22 cellular contexts compared by ENCODE assay signal in genomic region chr2:162340822-162341221, GRCh38.
"Had no signal": no experiment of that assay in that cellular context is flagged by ENCODE, and none has a peak within 500 bp of the region (broad histone marks: within the 10 kb centered on the region; RNA-seq: fewer than 3 reads in every experiment).

No MANE protein-coding gene starts in this region.

- ATAC-seq: foreskin keratinocyte, gastroesophageal sphincter, heart left ventricle, left cardiac atrium, left lung, left ventricle myocardium superior, lower lobe of right lung, mucosa of descending colon had no signal

- H3K4me3 ChIP-seq: coronary artery, dorsolateral prefrontal cortex, esophagus muscularis mucosa, gastroesophageal sphincter, heart left ventricle, left lung, lower lobe of right lung, mucosa of descending colon had no signal

- H3K27ac ChIP-seq: coronary artery, dorsolateral prefrontal cortex, esophagus muscularis mucosa, foreskin keratinocyte, gastroesophageal sphincter, heart left ventricle, lower lobe of right lung had no signal

- H3K27ac Mint-ChIP-seq: mesothelial cell of epicardium had no signal

- H3K9me3 Mint-ChIP-seq: mesothelial cell of epicardium had no signal

- H3K27me3 ChIP-seq: dorsolateral prefrontal cortex, esophagus muscularis mucosa, foreskin keratinocyte, gastroesophageal sphincter, heart left ventricle, left lung had no signal

- H3K4me1 ChIP-seq: foreskin keratinocyte had no signal

- DNase-seq: dermis blood vessel endothelial cell; dorsolateral prefrontal cortex; effector CD4-positive, alpha-beta T cell; effector memory CD4-positive, alpha-beta T cell; foreskin keratinocyte; heart left ventricle; hippocampal formation; left cardiac atrium; left lung; left ventricle myocardium superior; lower lobe of right lung; mesenchymal stem cell; mucosa of descending colon had no signal

- H3K4me3 Mint-ChIP-seq: mesothelial cell of epicardium had no signal

- H3K36me3 ChIP-seq: esophagus muscularis mucosa, gastroesophageal sphincter, left lung, lower lobe of right lung had no signal

- H3K9me3 ChIP-seq: esophagus muscularis mucosa, gastroesophageal sphincter, heart left ventricle, left lung, lower lobe of right lung, mucosa of descending colon had no signal

- FAIRE-seq: colon, endothelial cell of umbilical vein, frontal cortex, islet of Langerhans, keratinocyte had no signal

- H3K36me3 Mint-ChIP-seq: mesothelial cell of epicardium had no signal
